Comparison of ENCODE assay signal across 23 cellular contexts in the genomic region with DNA sequence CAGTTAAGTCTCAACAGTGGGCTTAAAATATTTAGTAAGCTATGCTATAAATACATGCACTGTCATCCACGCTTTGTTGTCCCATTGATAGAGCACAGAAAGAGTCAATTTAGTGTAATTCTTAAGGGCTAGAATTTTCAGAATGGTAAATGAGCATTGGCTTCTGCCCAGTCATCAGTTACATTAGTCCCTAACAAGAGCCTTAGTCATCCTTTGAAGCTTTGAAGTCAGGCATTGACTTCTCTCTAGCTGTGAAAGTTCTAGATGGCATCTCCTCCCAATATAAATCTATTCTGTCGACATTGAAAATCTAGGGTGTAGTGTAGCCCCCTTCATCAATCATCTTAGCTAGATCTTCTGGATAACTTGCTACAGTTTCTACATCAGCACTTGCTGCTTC. TPM values are rescaled to one million over a fixed set of nuclear protein-coding genes. Genes with fewer than 3 reads are reported as not detected.
A peak's percentile ranks its signal among the peaks of the same experiment; 100 is the strongest.
DNase-seq lines count a peak whose midpoint lies in the region; ATAC-seq, FAIRE-seq and TF ChIP-seq lines count a peak whose summit lies in the region.
"Had no signal": no experiment of that assay in that cellular context is flagged by ENCODE, and none has a peak within 500 bp of the region (broad histone marks: within the 10 kb centered on the region; RNA-seq: fewer than 3 reads in every experiment).

No MANE protein-coding gene starts in this region.

- no peak overlapping the region for H3K4me3 ChIP-seq in CD8-positive, alpha-beta T cell (ENCODE audit: low read depth, low read length)
- H3K4me3 ChIP-seq: mucosa of descending colon, thyroid gland had no signal

- no peaks in the 10 kb centered on the region for H3K27me3 Mint-ChIP-seq in activated CD4-positive, alpha-beta T cell treated with anti-CD3 and anti-CD28 coated beads, Interleukin-2, amount 10 ng/mL, durations not matched to agents 24 days and 14 days
- no peaks in the 10 kb centered on the region for H3K27me3 Mint-ChIP-seq in CD8-positive, alpha-beta T cell (ENCODE audit: low read depth)
- H3K27me3 Mint-ChIP-seq in T-helper 17 cell, result no peaks in the 10 kb centered on the region
- H3K27me3 Mint-ChIP-seq in natural killer cell (ENCODE audit: low read depth in 2 of 2), result no peaks in the 10 kb centered on the region

- peaks cover 15% of the 10 kb centered on the region for H3K9me3 Mint-ChIP-seq in activated CD4-positive, alpha-beta T cell treated with anti-CD3 and anti-CD28 coated beads, Interleukin-2, amount 10 ng/mL, durations not matched to agents 24 days and 14 days
- no peaks in the 10 kb centered on the region for H3K9me3 Mint-ChIP-seq in CD8-positive, alpha-beta T cell
- no peaks in the 10 kb centered on the region for H3K9me3 Mint-ChIP-seq in natural killer cell
- H3K9me3 Mint-ChIP-seq: activated naive CD4-positive, alpha-beta T cell treated with anti-CD3 and anti-CD28 coated beads for 36 hours had no signal

- peaks cover 3% of the 10 kb centered on the region for H3K36me3 Mint-ChIP-seq in activated CD4-positive, alpha-beta T cell treated with anti-CD3 and anti-CD28 coated beads, Interleukin-2, amount 10 ng/mL, durations not matched to agents 24 days and 14 days (ENCODE audit: low read depth)
- H3K36me3 Mint-ChIP-seq in CD8-positive, alpha-beta T cell, result no peaks in the 10 kb centered on the region
- H3K36me3 Mint-ChIP-seq in T-helper 17 cell (ENCODE audit: low read depth), result no peaks in the 10 kb centered on the region
- no peaks in the 10 kb centered on the region for H3K36me3 Mint-ChIP-seq in natural killer cell

- H3K36me3 ChIP-seq in CD8-positive, alpha-beta T cell (ENCODE audit: insufficient read depth, low read length), result no peaks in the 10 kb centered on the region
- H3K36me3 ChIP-seq: thyroid gland had no signal

- no peak overlapping the region for H3K27ac ChIP-seq in CD8-positive, alpha-beta T cell (ENCODE audit: low read depth, low read length)
- H3K27ac ChIP-seq: thyroid gland had no signal

- H3K27me3 ChIP-seq in CD8-positive, alpha-beta T cell (ENCODE audit: insufficient read depth, low read length), result no peaks in the 10 kb centered on the region
- H3K27me3 ChIP-seq: thyroid gland had no signal

- FAIRE-seq in urothelium cell line (lab: Jason Lieb, UNC), result no peak
- FAIRE-seq: colon had no signal

- H3K27ac Mint-ChIP-seq in activated CD4-positive, alpha-beta T cell treated with anti-CD3 and anti-CD28 coated beads, Interleukin-2, amount 10 ng/mL, durations not matched to agents 24 days and 14 days, result no peak overlapping the region
- H3K27ac Mint-ChIP-seq in CD8-positive, alpha-beta T cell, result peak overlapping the region; percentile 76
- H3K27ac Mint-ChIP-seq in T-helper 17 cell (peak overlapping the region; percentile 32), natural killer cell (peak overlapping the region; percentile 82 to 88)
- H3K27ac Mint-ChIP-seq: activated naive CD4-positive, alpha-beta T cell treated with anti-CD3 and anti-CD28 coated beads for 36 hours had no signal

- H3K9me3 ChIP-seq in CD8-positive, alpha-beta T cell (ENCODE audit: low read length), result no peaks in the 10 kb centered on the region
- no peaks in the 10 kb centered on the region for H3K9me3 ChIP-seq in T-helper 17 cell (ENCODE audit: control insufficient read depth, low read length, poor library complexity, severe bottlenecking)
- H3K9me3 ChIP-seq: mucosa of descending colon, thyroid gland had no signal

- peaks cover 16% of the 10 kb centered on the region for H3K4me1 ChIP-seq in CD8-positive, alpha-beta T cell (ENCODE audit: insufficient read depth, low read length)

- CTCF ChIA-PET in CD8-positive, alpha-beta T cell (lab: Charles Lee), result interaction anchor here (1.0 kb wide), 1 partner anchor 144 kb away, joined by 3 read pairs; no protein-coding TSS in a partner anchor

- peak overlapping the region; percentile 24 for H3K4me3 Mint-ChIP-seq in activated CD4-positive, alpha-beta T cell treated with anti-CD3 and anti-CD28 coated beads, Interleukin-2, amount 10 ng/mL, durations not matched to agents 24 days and 14 days
- H3K4me3 Mint-ChIP-seq in CD8-positive, alpha-beta T cell, result peak overlapping the region; percentile 51
- H3K4me3 Mint-ChIP-seq in T-helper 17 cell, result peak overlapping the region; percentile 50
- no peak overlapping the region for H3K4me3 Mint-ChIP-seq in natural killer cell
- H3K4me3 Mint-ChIP-seq: activated naive CD4-positive, alpha-beta T cell treated with anti-CD3 and anti-CD28 coated beads for 36 hours had no signal

- POLR2A ChIA-PET in CD8-positive, alpha-beta T cell (lab: Charles Lee), result interaction anchor here (0.6 kb wide), 1 partner anchor 48 kb away, joined by 3 read pairs; no protein-coding TSS in a partner anchor

- no peak for TF ChIP-seq CTCF in CD8-positive, alpha-beta T cell (IDR thresholded peaks at IDR 0.05)
- TF ChIP-seq CTCF in natural killer cell (IDR thresholded peaks at IDR 0.05), result no peak

- peaks cover 43% of the 10 kb centered on the region for H3K4me1 Mint-ChIP-seq in activated CD4-positive, alpha-beta T cell treated with anti-CD3 and anti-CD28 coated beads, Interleukin-2, amount 10 ng/mL, durations not matched to agents 24 days and 14 days
- H3K4me1 Mint-ChIP-seq in CD8-positive, alpha-beta T cell (ENCODE audit: low read depth), result peaks cover 21% of the 10 kb centered on the region
- H3K4me1 Mint-ChIP-seq in T-helper 17 cell (peaks cover 23% of the 10 kb centered on the region), natural killer cell (peaks cover 11 to 15% of the 10 kb centered on the region in 2 donors)

- ATAC-seq in CD8-positive, alpha-beta T cell, result no peak
- no peak for ATAC-seq in T-helper 17 cell
- ATAC-seq in natural killer cell, result no peak
- no peak for ATAC-seq in Right ventricle myocardium inferior
- ATAC-seq: left ventricle myocardium superior, right cardiac atrium had no signal

- DNase-seq in activated CD4-positive, alpha-beta T cell treated with anti-CD3 and anti-CD28 coated beads, Interleukin-2, amount 10 ng/mL, durations not matched to agents 24 days and 14 days, result no peak
- no peak for DNase-seq in activated CD4-positive, alpha-beta T cell treated with anti-CD3 and anti-CD28 coated beads, Interleukin-2, amount 50 U/mL, for 1 hour
- no peak for DNase-seq in CD8-positive, alpha-beta T cell
- DNase-seq in T-helper 17 cell, result no peak
- no peak for DNase-seq in natural killer cell
- no peak for DNase-seq in cerebellar cortex (ENCODE audit: low spot score)
- no peak for DNase-seq in Right ventricle myocardium inferior (ENCODE audit: missing footprints)
- DNase-seq in urothelium cell line (ENCODE audit: low spot score), result no peak
- DNase-seq: activated CD4-positive, CD25-positive, alpha-beta regulatory T cell; activated naive CD4-positive, alpha-beta T cell treated with anti-CD3 and anti-CD28 coated beads for 36 hours; head of caudate nucleus; KG1; left ventricle myocardium superior; mucosa of descending colon; NCI-H1105 treated with DMSO at 0.1 percent for 48 hours; NCI-H2171; NCI-H526 treated with DMSO at 0.1 percent for 48 hours; nucleus accumbens; right cardiac atrium; SIG-M5; T-helper 9 cell; thyroid gland had no signal

- intact Hi-C loops in activated CD4-positive, alpha-beta T cell treated with anti-CD3 and anti-CD28 coated beads, Interleukin-2, amount 10 ng/mL, durations not matched to agents 24 days and 14 days (cut with micrococcal nuclease), result no loop called here
- intact Hi-C loops in CD8-positive, alpha-beta T cell (cut with DNase I, micrococcal nuclease), result no loop called here
- intact Hi-C loops in natural killer cell (cut with micrococcal nuclease), result no loop called here
- intact Hi-C loops in Right ventricle myocardium inferior (cut with DNase I), result loop anchor here (5.0 kb wide), 1 partner anchor 900 kb away; no protein-coding TSS in a partner anchor

RNA-seq across cellular contexts. Expression of a gene that starts 12.0 kb away (rescaled TPM):
- 35.6 and 42.1 TPM in 2 replicates for total RNA-seq in activated CD4-positive, alpha-beta T cell treated with anti-CD3 and anti-CD28 coated beads, Interleukin-2, amount 10 ng/mL, durations not matched to agents 24 days and 14 days
- 10 to 100 TPM; 17.9 to 19.1 TPM for total RNA-seq in CD8-positive, alpha-beta T cell
- total RNA-seq in T-helper 17 cell (10 to 100 TPM; 35.0 to 42.9 TPM), natural killer cell (10 to 100 TPM; 58.6 to 76.3 (median 71.5) TPM), Right ventricle myocardium inferior (22.2 TPM)
